In genomic region chr19:16200038-16200775, GRCh38 we compare ENCODE assay signal across 9 cellular contexts. TPM values are rescaled to one million over a fixed set of nuclear protein-coding genes. Genes with fewer than 3 reads are reported as not detected.
DNase-seq lines count a peak whose midpoint lies in the region; ATAC-seq and TF ChIP-seq lines count a peak whose summit lies in the region.
"Had no signal": no experiment of that assay in that cellular context is flagged by ENCODE, and none has a peak within 500 bp of the region (broad histone marks: within the 10 kb centered on the region; RNA-seq: fewer than 3 reads in every experiment).

No MANE protein-coding gene starts in this region.

- peaks cover 32% of the 10 kb centered on the region for H3K36me3 Mint-ChIP-seq in stimulated activated naive CD8-positive, alpha-beta T cell treated with anti-CD3 and anti-CD28 coated beads, Interleukin-15, Interleukin-2, amounts not matched to agents 100 ng/mL and 50 ng/mL, for 24 hours (ENCODE audit: low read depth)
- H3K36me3 Mint-ChIP-seq in activated CD4-positive, alpha-beta memory T cell treated with anti-CD3 and anti-CD28 coated beads, Interleukin-2, amount 10 ng/mL, durations not matched to agents 7 days and 5 days (ENCODE audit: low read depth): peaks cover 42% of the 10 kb centered on the region

- intact Hi-C loops in upper lobe of right lung (cut with DNase I): no loop called here

- peaks cover 21% of the 10 kb centered on the region for H3K36me3 ChIP-seq in upper lobe of right lung

- no peak overlapping the region for H3K4me3 ChIP-seq in upper lobe of right lung

- peak overlapping the region; percentile 40 for H3K4me3 Mint-ChIP-seq in stimulated activated naive CD8-positive, alpha-beta T cell treated with anti-CD3 and anti-CD28 coated beads, Interleukin-15, Interleukin-2, amounts not matched to agents 100 ng/mL and 50 ng/mL, for 24 hours
- H3K4me3 Mint-ChIP-seq in activated CD4-positive, alpha-beta memory T cell treated with anti-CD3 and anti-CD28 coated beads, Interleukin-2, amount 10 ng/mL, durations not matched to agents 7 days and 5 days: peak overlapping the region; percentile 32

- peak overlapping the region; percentile 85 for H3K27ac Mint-ChIP-seq in stimulated activated naive CD8-positive, alpha-beta T cell treated with anti-CD3 and anti-CD28 coated beads, Interleukin-15, Interleukin-2, amounts not matched to agents 100 ng/mL and 50 ng/mL, for 24 hours
- H3K27ac Mint-ChIP-seq in activated CD4-positive, alpha-beta memory T cell treated with anti-CD3 and anti-CD28 coated beads, Interleukin-2, amount 10 ng/mL, durations not matched to agents 7 days and 5 days: peak overlapping the region; percentile 42

- no peaks in the 10 kb centered on the region for H3K9me3 ChIP-seq in upper lobe of right lung

- TF ChIP-seq CTCF in upper lobe of right lung (IDR thresholded peaks at IDR 0.05): no peak

- H3K4me1 ChIP-seq in upper lobe of right lung: peaks cover 23% of the 10 kb centered on the region

- CTCF ChIA-PET in activated CD4-positive, alpha-beta memory T cell treated with anti-CD3 and anti-CD28 coated beads, Interleukin-2, amount 10 ng/mL, durations not matched to agents 7 days and 5 days (lab: Charles Lee): interaction anchor here (0.5 kb wide), 1 partner anchor 104 kb away, joined by 3 read pairs; no protein-coding TSS in a partner anchor

- H3K4me1 Mint-ChIP-seq in stimulated activated naive CD8-positive, alpha-beta T cell treated with anti-CD3 and anti-CD28 coated beads, Interleukin-15, Interleukin-2, amounts not matched to agents 100 ng/mL and 50 ng/mL, for 24 hours (ENCODE audit: low read depth): peaks cover 58% of the 10 kb centered on the region
- H3K4me1 Mint-ChIP-seq in activated CD4-positive, alpha-beta memory T cell treated with anti-CD3 and anti-CD28 coated beads, Interleukin-2, amount 10 ng/mL, durations not matched to agents 7 days and 5 days: peaks cover 67% of the 10 kb centered on the region

- no peaks in the 10 kb centered on the region for H3K27me3 ChIP-seq in upper lobe of right lung

- peak overlapping the region; percentile 55 for H3K27ac ChIP-seq in upper lobe of right lung

- no peaks in the 10 kb centered on the region for H3K27me3 Mint-ChIP-seq in stimulated activated naive CD8-positive, alpha-beta T cell treated with anti-CD3 and anti-CD28 coated beads, Interleukin-15, Interleukin-2, amounts not matched to agents 100 ng/mL and 50 ng/mL, for 24 hours
- no peaks in the 10 kb centered on the region for H3K27me3 Mint-ChIP-seq in activated CD4-positive, alpha-beta memory T cell treated with anti-CD3 and anti-CD28 coated beads, Interleukin-2, amount 10 ng/mL, durations not matched to agents 7 days and 5 days

- no peak for ATAC-seq in stimulated activated naive CD8-positive, alpha-beta T cell treated with anti-CD3 and anti-CD28 coated beads, Interleukin-15, Interleukin-2, amounts not matched to agents 100 U/mL and 50 U/mL, for 24 hours
- ATAC-seq in upper lobe of right lung: peak; percentile 60
- ATAC-seq in GM21447 (IDR thresholded peaks at IDR 0.05; ENCODE audit: unreplicated experiment): no peak
- no peak for ATAC-seq in HG02798 (IDR thresholded peaks at IDR 0.05; ENCODE audit: poor library complexity, unreplicated experiment)

- no peak for DNase-seq in stimulated activated naive CD8-positive, alpha-beta T cell treated with anti-CD3 and anti-CD28 coated beads, Interleukin-15, Interleukin-2, amounts not matched to agents 100 U/mL and 50 U/mL, for 24 hours
- peak; percentile 14 for DNase-seq in activated CD4-positive, alpha-beta memory T cell treated with anti-CD3 and anti-CD28 coated beads, Interleukin-2, amount 10 ng/mL, durations not matched to agents 7 days and 5 days
- DNase-seq in left kidney (ENCODE audit: low read depth, low spot score): peak; percentile 12
- DNase-seq in upper lobe of right lung: peak; percentile 75
- no peak for DNase-seq in activated CD4-positive, CD25-positive, alpha-beta regulatory T cell treated with anti-CD3 and anti-CD28 coated beads, Interleukin-2, amount 50 U/mL, for 72 hours

- POLR2A ChIA-PET in activated CD4-positive, alpha-beta memory T cell treated with anti-CD3 and anti-CD28 coated beads, Interleukin-2, amount 10 ng/mL, durations not matched to agents 7 days and 5 days (lab: Charles Lee): interaction anchor here (0.5 to 1.5 kb wide), 2 partner anchors 20 to 158 kb away, joined by 3 read pairs; no protein-coding TSS in a partner anchor

- H3K9me3 Mint-ChIP-seq in stimulated activated naive CD8-positive, alpha-beta T cell treated with anti-CD3 and anti-CD28 coated beads, Interleukin-15, Interleukin-2, amounts not matched to agents 100 ng/mL and 50 ng/mL, for 24 hours: no peaks in the 10 kb centered on the region
- no peaks in the 10 kb centered on the region for H3K9me3 Mint-ChIP-seq in activated CD4-positive, alpha-beta memory T cell treated with anti-CD3 and anti-CD28 coated beads, Interleukin-2, amount 10 ng/mL, durations not matched to agents 7 days and 5 days

RNA-seq across cellular contexts. Expression of gene AP1M1, which starts 2.5 kb away (rescaled TPM):
- 100 to 1,000 TPM; 131 to 151 TPM for total RNA-seq in activated CD4-positive, alpha-beta memory T cell treated with anti-CD3 and anti-CD28 coated beads, Interleukin-2, amount 10 ng/mL, durations not matched to agents 7 days and 5 days
- 72.1 TPM for total RNA-seq in upper lobe of right lung

RNA-seq across cellular contexts. Expression of gene FAM32A, which starts 15.0 kb away (rescaled TPM):
- total RNA-seq in activated CD4-positive, alpha-beta memory T cell treated with anti-CD3 and anti-CD28 coated beads, Interleukin-2, amount 10 ng/mL, durations not matched to agents 7 days and 5 days: 10 to 100 TPM; 66.0 to 70.8 TPM
- 56.4 TPM for total RNA-seq in upper lobe of right lung

RNA-seq across cellular contexts. Expression of gene CIB3, which starts 26.9 kb away (rescaled TPM):
- not detected for total RNA-seq in activated CD4-positive, alpha-beta memory T cell treated with anti-CD3 and anti-CD28 coated beads, Interleukin-2, amount 10 ng/mL, durations not matched to agents 7 days and 5 days
- not detected for total RNA-seq in upper lobe of right lung
- total RNA-seq: urinary bladder had no signal

RNA-seq across cellular contexts. Expression of gene HSH2D, which starts 56.7 kb away (rescaled TPM):
- total RNA-seq in activated CD4-positive, alpha-beta memory T cell treated with anti-CD3 and anti-CD28 coated beads, Interleukin-2, amount 10 ng/mL, durations not matched to agents 7 days and 5 days: 100 to 1,000 TPM; 101 to 110 TPM
- total RNA-seq in upper lobe of right lung: 6.0 TPM

Comparison
In these comparisons a context has a peak if more than half of its experiments do, and no peak if none do; other contexts are left out.
1. DNase-seq: peak in activated CD4-positive, alpha-beta memory T cell treated with anti-CD3 and anti-CD28 coated beads, Interleukin-2, amount 10 ng/mL, durations not matched to agents 7 days and 5 days (single experiment), left kidney (single experiment) and upper lobe of right lung (single experiment); none in stimulated activated naive CD8-positive, alpha-beta T cell treated with anti-CD3 and anti-CD28 coated beads, Interleukin-15, Interleukin-2, amounts not matched to agents 100 U/mL and 50 U/mL, for 24 hours (single experiment) and activated CD4-positive, CD25-positive, alpha-beta regulatory T cell treated with anti-CD3 and anti-CD28 coated beads, Interleukin-2, amount 50 U/mL, for 72 hours (single experiment).